Comparison of ENCODE assay signal across 1 cellular context in genomic region chr7:50598455-50599343, GRCh38.
TF ChIP-seq lines count a peak whose summit lies in the region.

No MANE protein-coding gene starts in this region.

TF ChIP-seq in SK-N-SH treated with all-trans-retinoic acid at 6 μM for 48 hours, 23 proteins besides CTCF, POLR2A, EP300 and RAD21 (continued from another document):
- TF ChIP-seq CSRNP3 (CRISPR knock-in tag; IDR thresholded peaks at IDR 0.05), result no peak
- TF ChIP-seq CREB5 (CRISPR knock-in tag; IDR thresholded peaks at IDR 0.05; ENCODE audit: low read depth), result no peak
- TF ChIP-seq ZNF70 (CRISPR knock-in tag; IDR thresholded peaks at IDR 0.05), result no peak
- TF ChIP-seq ZC3H10 (CRISPR knock-in tag; IDR thresholded peaks at IDR 0.05), result no peak
- TF ChIP-seq SNAI2 (CRISPR knock-in tag; IDR thresholded peaks at IDR 0.05), result no peak
